Comparison of ENCODE assay signal across 23 cellular contexts in genomic region chr1:91032349-91032748, GRCh38. TPM values are rescaled to one million over a fixed set of nuclear protein-coding genes. Genes with fewer than 3 reads are reported as not detected.
DNase-seq lines count a peak whose midpoint lies in the region; ATAC-seq, FAIRE-seq and TF ChIP-seq lines count a peak whose summit lies in the region.
"Had no signal": no experiment of that assay in that cellular context is flagged by ENCODE, and none has a peak within 500 bp of the region (broad histone marks: within the 10 kb centered on the region; RNA-seq: fewer than 3 reads in every experiment).

No MANE protein-coding gene starts in this region.

- no peaks in the 10 kb centered on the region for H3K4me1 Mint-ChIP-seq in CD4-positive, alpha-beta memory T cell
- peaks cover 8% of the 10 kb centered on the region for H3K4me1 Mint-ChIP-seq in Calu3 (ENCODE audit: low read depth, unreplicated experiment)
- H3K4me1 Mint-ChIP-seq: B cell; CD8-positive, alpha-beta memory T cell had no signal

- H3K36me3 Mint-ChIP-seq in CD4-positive, alpha-beta memory T cell, result no peaks in the 10 kb centered on the region
- no peaks in the 10 kb centered on the region for H3K36me3 Mint-ChIP-seq in Calu3 (ENCODE audit: insufficient read depth, unreplicated experiment)
- H3K36me3 Mint-ChIP-seq: CD8-positive, alpha-beta memory T cell had no signal

- POLR2A ChIA-PET in HepG2 (lab: Yijun Ruan, JAX), result interaction anchor here (1.4 kb wide), 1 partner anchor 10 kb away, joined by 4 read pairs; the partner anchor contains the start of gene ZNF644
- POLR2A ChIA-PET in CD4-positive, alpha-beta memory T cell (lab: Charles Lee; ENCODE audit: partially characterized antibody), result no interaction called here

- DNase-seq in HepG2 (ENCODE audit: low spot score) (no peak), right lobe of liver (no peak), LoVo (ENCODE audit: low spot score) (peak; percentile 58), left colon (no peak), small intestine (peak; percentile 39), NCI-H82 (lab: John Stamatoyannopoulos, UW) (no peak), Calu3 (no peak)
- no peak for DNase-seq in CD4-positive, alpha-beta memory T cell
- DNase-seq: AML-193; CD4-positive, alpha-beta T cell; CD8-positive, alpha-beta memory T cell; COR-L47; DMS79 treated with DMSO at 0.1 percent for 48 hours; GF-D8 had no signal

- TF ChIP-seq CTCF in HepG2 (CRISPR knock-in tag; IDR thresholded peaks at IDR 0.05) (no peak), right lobe of liver (IDR thresholded peaks at IDR 0.05) (no peak), Calu3 (IDR thresholded peaks at IDR 0.05; ENCODE audit: unreplicated experiment) (no peak)

- no peaks in the 10 kb centered on the region for H3K36me3 ChIP-seq in HepG2 (replicated peaks in 1 of 2; ENCODE audit: control insufficient read depth in 1 of 2, insufficient read depth in 2 of 2, low read length in 2 of 2)
- H3K36me3 ChIP-seq in right lobe of liver, result no peaks in the 10 kb centered on the region
- no peaks in the 10 kb centered on the region for H3K36me3 ChIP-seq in small intestine (ENCODE audit: control insufficient read depth in 2 of 2, insufficient read depth in 2 of 2, low read length in 2 of 2)
- no peaks in the 10 kb centered on the region for H3K36me3 ChIP-seq in CD4-positive, alpha-beta memory T cell (ENCODE audit: insufficient read depth, low read length)
- H3K36me3 ChIP-seq: BLaER1 treated with 17β-estradiol and CSF1 and Interleukin-3, amounts not matched to agents 10 nM and 100 nM had no signal

- H3K4me1 ChIP-seq in HepG2 (ENCODE audit: insufficient read depth, low read length) (peaks cover 34% of the 10 kb centered on the region), right lobe of liver (peaks cover 0 to 7% (median 0%) of the 10 kb centered on the region in 4 donors), small intestine (ENCODE audit: control insufficient read depth in 2 of 2, insufficient read depth in 1 of 2, low read depth in 1 of 2, low read length in 1 of 2) (peaks cover 0 to 3% of the 10 kb centered on the region in 2 donors)
- H3K4me1 ChIP-seq in CD4-positive, alpha-beta memory T cell (ENCODE audit: insufficient read depth, low read length), result no peaks in the 10 kb centered on the region

- TF ChIP-seq EP300 in HepG2 (IDR thresholded peaks at IDR 0.05; ENCODE audit: low read depth in 2 of 2, low read length in 2 of 2) (no peak), HepG2 (CRISPR knock-in tag; IDR thresholded peaks at IDR 0.05; ENCODE audit: borderline replicate concordance) (no peak)

- H3K27me3 Mint-ChIP-seq in CD4-positive, alpha-beta memory T cell, result peaks cover 19 to 21% of the 10 kb centered on the region in 2 donors
- no peaks in the 10 kb centered on the region for H3K27me3 Mint-ChIP-seq in Calu3 (ENCODE audit: unreplicated experiment)

- H3K27me3 ChIP-seq in HepG2 (ENCODE audit: control insufficient read depth in 1 of 2, insufficient read depth in 2 of 2, low read length in 2 of 2) (0 out of 5 replicates have a peak, but pooled peaks cover 0 to 1% of the 10 kb centered on the region in 2 experiments), right lobe of liver (no peaks in the 10 kb centered on the region), small intestine (ENCODE audit: control insufficient read depth in 2 of 2, insufficient read depth in 2 of 2, low read length in 2 of 2) (no peaks in the 10 kb centered on the region)
- no peaks in the 10 kb centered on the region for H3K27me3 ChIP-seq in CD4-positive, alpha-beta memory T cell (ENCODE audit: insufficient read depth, low read length)
- H3K27me3 ChIP-seq: BLaER1 treated with 17β-estradiol and CSF1 and Interleukin-3, amounts not matched to agents 10 nM and 100 nM had no signal

- H4K20me1 ChIP-seq in HepG2 (ENCODE audit: insufficient read depth, low read length), result no peaks in the 10 kb centered on the region
- H4K20me1 ChIP-seq: BLaER1 treated with 17β-estradiol and CSF1 and Interleukin-3, amounts not matched to agents 10 nM and 100 nM had no signal

- intact Hi-C loops in HepG2 (cut with micrococcal nuclease; ENCODE audit: unreplicated experiment) (no loop called here), right lobe of liver (cut with DNase I) (no loop called here), left colon (cut with DNase I, micrococcal nuclease) (no loop called here), Calu3 (cut with micrococcal nuclease; ENCODE audit: unreplicated experiment) (no loop called here)
- intact Hi-C loops in CD4-positive, alpha-beta memory T cell (cut with micrococcal nuclease), result no loop called here

- no peak overlapping the region for H3K4me3 Mint-ChIP-seq in CD4-positive, alpha-beta memory T cell
- no peak overlapping the region for H3K4me3 Mint-ChIP-seq in Calu3 (ENCODE audit: low read depth, unreplicated experiment)
- H3K4me3 Mint-ChIP-seq: B cell; CD4-positive, alpha-beta T cell; CD8-positive, alpha-beta memory T cell had no signal

- BruUV-seq in HepG2 (replicated peaks; lab: Mats Ljungman, UMichigan) (no TSS peak), Calu3 (replicated peaks; lab: Mats Ljungman, UMichigan) (no TSS peak)

- CTCF ChIA-PET in HepG2 (lab: Yijun Ruan, JAX; ENCODE audit: low intra/inter-chr PET ratio, low total read pairs) (no interaction called here), Calu3 (lab: Charles Lee) (no interaction called here)
- CTCF ChIA-PET in CD4-positive, alpha-beta memory T cell (lab: Charles Lee; ENCODE audit: partially characterized antibody), result interaction anchor here (0.8 to 1.0 kb wide), 2 partner anchors 9 to 134 kb away, joined by 3 read pairs; no protein-coding TSS in a partner anchor

- no peak overlapping the region for H3K4me2 ChIP-seq in HepG2 (ENCODE audit: low read depth, low read length)
- H3K4me2 ChIP-seq: A549; BLaER1 treated with 17β-estradiol and CSF1 and Interleukin-3, amounts not matched to agents 10 nM and 100 nM had no signal

- no peak overlapping the region for H3K27ac Mint-ChIP-seq in CD4-positive, alpha-beta memory T cell
- no peak overlapping the region for H3K27ac Mint-ChIP-seq in Calu3 (ENCODE audit: unreplicated experiment)
- H3K27ac Mint-ChIP-seq: B cell; CD4-positive, alpha-beta T cell; CD8-positive, alpha-beta memory T cell had no signal

- no peaks in the 10 kb centered on the region for H3K79me2 ChIP-seq in HepG2 (ENCODE audit: insufficient read depth, low read length)

- no peak overlapping the region for H3K9ac ChIP-seq in HepG2 (ENCODE audit: insufficient read depth, low read depth, low read length)
- H3K9ac ChIP-seq: BLaER1 treated with 17β-estradiol and CSF1 and Interleukin-3, amounts not matched to agents 10 nM and 100 nM had no signal

- no peak for TF ChIP-seq POLR2A in HepG2 (IDR thresholded peaks at IDR 0.05; ENCODE audit: insufficient read depth in 1 of 2, low read depth in 2 of 2, low read length in 2 of 2)
- TF ChIP-seq POLR2A in right lobe of liver (IDR thresholded peaks at IDR 0.05), result no peak

- no peak for TF ChIP-seq RAD21 in HepG2 (CRISPR knock-in tag; IDR thresholded peaks at IDR 0.05)

- H3K9me3 Mint-ChIP-seq in CD4-positive, alpha-beta memory T cell, result no peaks in the 10 kb centered on the region
- H3K9me3 Mint-ChIP-seq in Calu3 (ENCODE audit: low read depth, unreplicated experiment), result no peaks in the 10 kb centered on the region
- H3K9me3 Mint-ChIP-seq: CD4-positive, alpha-beta T cell; CD8-positive, alpha-beta memory T cell had no signal

- H3K4me3 ChIP-seq in HepG2 (replicated peaks in 1 of 3; ENCODE audit: insufficient read depth in 1 of 3, low read depth in 2 of 3, low read length in 3 of 3) (no peak overlapping the region), right lobe of liver (no peak overlapping the region), small intestine (ENCODE audit: low read depth in 1 of 2, low read length in 2 of 2) (no peak overlapping the region)
- H3K4me3 ChIP-seq in CD4-positive, alpha-beta memory T cell (ENCODE audit: low read length in 2 of 2), result no peak overlapping the region
- H3K4me3 ChIP-seq: A549; BLaER1 treated with 17β-estradiol and CSF1 and Interleukin-3, amounts not matched to agents 10 nM and 100 nM had no signal

- H3K9me3 ChIP-seq in HepG2 (ENCODE audit: low read length), result no peaks in the 10 kb centered on the region
- H3K9me3 ChIP-seq in right lobe of liver, result no peaks in the 10 kb centered on the region
- no peaks in the 10 kb centered on the region for H3K9me3 ChIP-seq in small intestine (ENCODE audit: control insufficient read depth, low read depth)
- no peaks in the 10 kb centered on the region for H3K9me3 ChIP-seq in CD4-positive, alpha-beta memory T cell (ENCODE audit: control insufficient read depth in 1 of 2, low read length in 2 of 2)
- H3K9me3 ChIP-seq: A549; BLaER1 treated with 17β-estradiol and CSF1 and Interleukin-3, amounts not matched to agents 10 nM and 100 nM had no signal

- in situ Hi-C loops in HepG2 (cut with HindIII; ENCODE audit: extremely low pct_ligation_motif_present, low pct_unique_long_range_greater_than_20kb), result no loop called here

- ATAC-seq in HepG2 (no peak), right lobe of liver (no peak), left colon (peak; percentile 55)
- ATAC-seq: A549 had no signal

- H3K27ac ChIP-seq in HepG2 (ENCODE audit: extremely low read length, insufficient read depth, low read length) (no peak overlapping the region), right lobe of liver (no peak overlapping the region), small intestine (ENCODE audit: low read depth in 1 of 2, low read length in 1 of 2) (no peak overlapping the region)
- no peak overlapping the region for H3K27ac ChIP-seq in CD4-positive, alpha-beta memory T cell (ENCODE audit: low read depth, low read length)
- H3K27ac ChIP-seq: 22Rv1; A549; BLaER1 treated with 17β-estradiol and CSF1 and Interleukin-3, amounts not matched to agents 10 nM and 100 nM; C4-2B had no signal

- no peak overlapping the region for H2AFZ ChIP-seq in HepG2 (ENCODE audit: low read length)

- FAIRE-seq in HepG2 (lab: Jason Lieb, UNC), result no peak
- no peak for FAIRE-seq in small intestine (lab: Jason Lieb, UNC)
- FAIRE-seq: A549, D721Med, G401.6, GM12892, GM18507 had no signal

RNA-seq across cellular contexts. Expression of gene ZNF644, which starts 10.5 kb away (rescaled TPM):
- total RNA-seq in HepG2 (2016; rRNA removed; fragmentation: Illumina TruSeq; extraction: Trizol), result 51.7 and 66.7 TPM in 2 replicates
- total RNA-seq in HepG2 (2016; cell fraction: cytosol; rRNA removed; fragmentation: Illumina TruSeq; extraction: Trizol; ENCODE audit: low read depth), result 15.4 and 16.6 TPM in 2 replicates
- total RNA-seq in HepG2 (2016; cell fraction: insoluble cytoplasmic fraction; rRNA removed; fragmentation: Illumina TruSeq; extraction: Trizol), result 59.1 and 68.6 TPM in 2 replicates
- total RNA-seq in HepG2 (2016; cell fraction: membrane; rRNA removed; fragmentation: Illumina TruSeq; extraction: Trizol), result 32.4 and 36.1 TPM in 2 replicates
- 95.4 and 114 TPM in 2 replicates for total RNA-seq in HepG2 (2016; cell fraction: nucleus; rRNA removed; fragmentation: Illumina TruSeq; extraction: Trizol)
- polyA plus RNA-seq in HepG2 (2011; rRNA removed), result 13.5 and 17.7 TPM in 2 replicates
- 5.6 and 9.2 TPM in 2 replicates for polyA plus RNA-seq in HepG2 (2011; cell fraction: cytosol; rRNA removed)
- 12.6 and 17.0 TPM in 2 replicates for polyA plus RNA-seq in HepG2 (2011; cell fraction: nucleus; rRNA removed)
- 23.8 and 26.0 TPM in 2 replicates for polyA plus RNA-seq in HepG2 (2012)
- polyA plus RNA-seq in HepG2 (2016; cell fraction: cytosol; fragmentation: Illumina TruSeq; extraction: Trizol; ENCODE audit: low read depth), result 6.2 and 6.9 TPM in 2 replicates
- 40.2 and 44.0 TPM in 2 replicates for polyA plus RNA-seq in HepG2 (2016; cell fraction: insoluble cytoplasmic fraction; fragmentation: Illumina TruSeq; extraction: Trizol; ENCODE audit: low read depth)
- polyA plus RNA-seq in HepG2 (2016; cell fraction: membrane; fragmentation: Illumina TruSeq; extraction: Trizol; ENCODE audit: low read depth), result 11.7 and 13.7 TPM in 2 replicates
- 40.4 and 40.6 TPM in 2 replicates for polyA plus RNA-seq in HepG2 (2016; cell fraction: nucleus; fragmentation: Illumina TruSeq; extraction: Trizol; ENCODE audit: insufficient read depth, low read depth)
- 36.3 and 49.9 TPM in 2 replicates for polyA minus RNA-seq in HepG2 (2011; rRNA and poly(A)+ RNA removed; ENCODE audit: low replicate concordance)
- polyA minus RNA-seq in HepG2 (2011; cell fraction: cytosol; rRNA and poly(A)+ RNA removed), result 31.6 and 42.4 TPM in 2 replicates
- 239 and 242 TPM in 2 replicates for polyA minus RNA-seq in HepG2 (2011; cell fraction: nucleus; rRNA and poly(A)+ RNA removed)
- 10 to 100 TPM; 19.3 to 26.9 (median 19.9) TPM for total RNA-seq in right lobe of liver
- total RNA-seq in left colon, result 10 to 100 TPM; 46.1 to 56.0 TPM
- polyA plus RNA-seq in small intestine, result 10 to 100 TPM; 14.1 to 19.5 (median 14.6) TPM
- 10 to 100 TPM; 72.7 to 76.3 TPM for total RNA-seq in CD4-positive, alpha-beta memory T cell
- polyA plus RNA-seq in CD4-positive, alpha-beta memory T cell, result 10 to 100 TPM; 53.2 to 62.4 TPM
- total RNA-seq in Calu3 (2022), result 69.4 and 76.0 TPM in 2 replicates

Comparison
In these comparisons a context has a peak if more than half of its experiments do, and no peak if none do; other contexts are left out.
1. DNase-seq: peak in LoVo (single experiment) and small intestine (single experiment); none in HepG2 (single experiment), right lobe of liver (0 of 3), left colon (0 of 2), NCI-H82 (single experiment), CD4-positive, alpha-beta memory T cell (0 of 5) and Calu3 (single experiment).